ENCODE assay signal across 22 cellular contexts in the genomic region with DNA sequence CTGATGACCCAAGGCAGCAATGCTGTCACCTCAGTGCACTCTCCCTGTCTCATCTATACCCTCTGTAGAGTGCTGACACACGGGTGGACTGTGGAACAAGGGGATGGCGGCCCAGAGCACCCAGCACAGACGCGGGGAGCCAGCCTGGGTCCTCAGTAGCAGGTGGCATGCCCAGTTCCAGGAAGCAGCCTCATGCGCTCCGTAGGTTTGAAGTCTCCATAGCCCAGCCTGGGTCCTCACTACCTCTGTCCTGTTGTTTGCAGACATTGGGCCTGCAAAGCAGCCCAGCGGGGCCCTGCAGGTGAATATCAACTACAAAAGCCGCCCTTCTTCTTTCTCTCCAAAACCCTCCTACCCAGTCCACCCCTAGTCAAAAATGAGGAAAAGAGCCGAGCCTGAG. TPM values are rescaled to one million over a fixed set of nuclear protein-coding genes. Genes with fewer than 3 reads are reported as not detected.
"Had no signal": no experiment of that assay in that cellular context is flagged by ENCODE, and none has a peak within 500 bp of the region (broad histone marks: within the 10 kb centered on the region; RNA-seq: fewer than 3 reads in every experiment).

No MANE protein-coding gene starts in this region.

- DNase-seq: central memory CD4-positive, alpha-beta T cell; effector CD8-positive, alpha-beta T cell; foreskin melanocyte; heart left ventricle; hippocampal formation; kidney glomerular epithelial cell; mesenchymal stem cell; naive thymus-derived CD4-positive, alpha-beta T cell; nephron progenitor cell; ovary; right lobe of liver; stimulated activated CD4-positive, alpha-beta T cell treated with anti-CD3 and anti-CD28 coated beads, Interleukin-15, amount 100 ng/mL, for 24 hours; stimulated activated CD4-positive, alpha-beta T cell treated with anti-CD3 and anti-CD28 coated beads, Interleukin-1b, Interleukin-23, amount 100 ng/mL, for 48 hours; stimulated activated CD4-positive, alpha-beta T cell treated with anti-CD3 and anti-CD28 coated beads, Interleukin-4, amount 100 ng/mL, for 24 hours; testis had no signal

- ATAC-seq: heart left ventricle; naive thymus-derived CD4-positive, alpha-beta T cell; right lobe of liver; stimulated activated memory B cell treated with anti-CD40 and anti-IgM and Interleukin-4, amounts not matched to agents 10 μg/mL and 1 μg/mL and 100 μg/mL, for 72 hours had no signal

- H3K36me3 ChIP-seq: ovary, right lobe of liver had no signal

- H3K27ac ChIP-seq: coronary artery, heart left ventricle, neutrophil, ovary, right lobe of liver, testis, tibial nerve had no signal

- H3K27me3 ChIP-seq: heart left ventricle, neutrophil, ovary, right lobe of liver, testis, tibial nerve had no signal

- H3K9me3 ChIP-seq: heart left ventricle, neutrophil, ovary, right lobe of liver, testis, tibial nerve had no signal

- H3K4me3 ChIP-seq: coronary artery, heart left ventricle, lung, ovary, right lobe of liver, testis, tibial nerve had no signal

- H3K4me1 ChIP-seq: heart left ventricle, testis had no signal

RNA-seq across cellular contexts. Expression of gene SLC7A9, which starts 5.0 kb away (rescaled TPM):
- total RNA-seq: glomerular endothelial cell, heart left ventricle, mononuclear cell had no signal
